8 cellular contexts compared by ENCODE assay signal in genomic region chr12:110937104-110937641, GRCh38. TPM values are rescaled to one million over a fixed set of nuclear protein-coding genes. Genes with fewer than 3 reads are reported as not detected.
DNase-seq lines count a peak whose midpoint lies in the region; ATAC-seq, FAIRE-seq and TF ChIP-seq lines count a peak whose summit lies in the region.

No MANE protein-coding gene starts in this region.

- H4K20me1 ChIP-seq in MM.1S (ENCODE audit: insufficient read depth, low read length) (no peaks in the 10 kb centered on the region), GM12878 (ENCODE audit: control insufficient read depth, insufficient read depth) (no peaks in the 10 kb centered on the region)

- no peak for TF ChIP-seq POLR2A in GM12878 (IDR thresholded peaks at IDR 0.05; ENCODE audit: low read depth, low read length)

- TF ChIP-seq RAD21 in GM12878 (IDR thresholded peaks at IDR 0.05; ENCODE audit: insufficient read depth, low read depth, low read length) = peak; percentile 89

- FAIRE-seq in GM12878 (lab: Jason Lieb, UNC) = peak; percentile 90

- no peaks in the 10 kb centered on the region for H3F3A ChIP-seq in MM.1S (ENCODE audit: insufficient read depth, low read length)

- WGBS in GM12878 (ENCODE audit: insufficient coverage, insufficient replicate concordance, low lambda C conversion rate, missing lambda C conversion rate) = 5% methylated on average over 21 of the region's 21 CpGs

- CTCF ChIA-PET in GM12878 (lab: Yijun Ruan, JAX) = interaction anchor here (0.6 to 10.1 kb wide), 11 partner anchors 11 to 362 kb away, joined by 3 to 80 read pairs (median 4); no protein-coding TSS in a partner anchor

- H3K36me3 ChIP-seq in MM.1S (replicated peaks; ENCODE audit: insufficient read depth, low read length) (no peaks in the 10 kb centered on the region), GM12878 (ENCODE audit: control insufficient read depth in 2 of 2, insufficient read depth in 2 of 2, low read length in 1 of 2) (no peaks in the 10 kb centered on the region), iPS-15b (ENCODE audit: control insufficient read depth, insufficient read depth, low read length) (no peaks in the 10 kb centered on the region)

- H3K9me2 ChIP-seq in MM.1S (replicated peaks; ENCODE audit: insufficient read depth, low read length) = no peaks in the 10 kb centered on the region

- peak; percentile 71 for TF ChIP-seq CTCF in MM.1S (IDR thresholded peaks at IDR 0.05; ENCODE audit: low read length)
- TF ChIP-seq CTCF in GM12878 (IDR thresholded peaks at IDR 0.05 in 2 of 3, conservative IDR thresholded peaks at IDR 0.05 in 1 of 3; ENCODE audit: control insufficient read depth in 2 of 3, extremely low read depth in 1 of 3, insufficient read depth in 1 of 3, low read depth in 3 of 3, low read length in 3 of 3) = peak; percentile 92 to 95 (median 94)

- peak; percentile 77 for ATAC-seq in GM12878
- ATAC-seq in HG03520 (IDR thresholded peaks at IDR 0.05; ENCODE audit: unreplicated experiment) = no peak

- SMC1A ChIA-PET in GM12878 (lab: Charles Lee; ENCODE audit: uncharacterized antibody, unreplicated experiment) = interaction anchor here (1.1 kb wide), 1 partner anchor 18 kb away, joined by 3 read pairs; no protein-coding TSS in a partner anchor

- BruUV-seq in GM12878 (replicated peaks; lab: Mats Ljungman, UMichigan) = no TSS peak

- peak overlapping the region; percentile 57; the same call in 1 of the 2 replicates for H3K4me2 ChIP-seq in MM.1S (ENCODE audit: low read depth, low read length)
- no peak overlapping the region for H3K4me2 ChIP-seq in GM12878 (ENCODE audit: control insufficient read depth, insufficient read depth)

- H3K79me2 ChIP-seq in MM.1S (ENCODE audit: low read length) (no peaks in the 10 kb centered on the region), GM12878 (ENCODE audit: control insufficient read depth, insufficient read depth, low read length) (no peaks in the 10 kb centered on the region)

- in situ Hi-C loops in GM12878 (cut with MboI) = no loop called here

- DNase-seq in GDM1 (lab: John Stamatoyannopoulos, UW) (peak; percentile 23), MM.1S (peak; percentile 33), T-helper 9 cell (peak; percentile 49), GM12878 (ENCODE audit: low read depth, low spot score) (no peak), NCI-H1048 (lab: John Stamatoyannopoulos, UW) (no peak)
- peak; percentile 23 to 34 for DNase-seq in stimulated activated CD4-positive, alpha-beta T cell treated with anti-CD3 and anti-CD28 coated beads, Interleukin-15, amount 100 ng/mL, for 48 hours (ENCODE audit: low read depth in 2 of 2)

- H3K4me3 ChIP-seq in MM.1S (ENCODE audit: low read length) = no peak overlapping the region; the same call in 1 of the 2 replicates
- H3K4me3 ChIP-seq in GM12878 = no peak overlapping the region
- H3K4me3 ChIP-seq in iPS-15b (ENCODE audit: low read depth, low read length) = peak overlapping the region; percentile 51

- H2AFZ ChIP-seq in MM.1S (ENCODE audit: low read length) (peak overlapping the region; percentile 35; the same call in 1 of the 2 replicates), GM12878 (ENCODE audit: control insufficient read depth, low read depth, low read length) (peak overlapping the region; percentile 80)

- H3K9me3 ChIP-seq in MM.1S (replicated peaks; ENCODE audit: insufficient read depth, low read length) = no peaks in the 10 kb centered on the region
- H3K9me3 ChIP-seq in GM12878 (replicated peaks; ENCODE audit: control insufficient read depth, insufficient read depth, low read length) = no peaks in the 10 kb centered on the region
- no peaks in the 10 kb centered on the region for H3K9me3 ChIP-seq in iPS-15b (ENCODE audit: control insufficient read depth, insufficient read depth, low read length)

- H3K27me3 ChIP-seq in MM.1S (replicated peaks; ENCODE audit: insufficient read depth, low read length) (no peaks in the 10 kb centered on the region), GM12878 (replicated peaks in 1 of 2; ENCODE audit: control insufficient read depth in 2 of 2, insufficient read depth in 2 of 2, low read length in 1 of 2) (no peaks in the 10 kb centered on the region), iPS-15b (ENCODE audit: control insufficient read depth, insufficient read depth, low read length) (no peaks in the 10 kb centered on the region)

- H3K27ac ChIP-seq in MM.1S (ENCODE audit: low read length) = no peak overlapping the region
- H3K27ac ChIP-seq in GM12878 (ENCODE audit: control insufficient read depth, insufficient read depth) = no peak overlapping the region

- TF ChIP-seq EP300 in GM12878 (IDR thresholded peaks at IDR 0.05; ENCODE audit: borderline replicate concordance in 1 of 2, control insufficient read depth in 1 of 2, low read depth in 2 of 2, low read length in 2 of 2) = no peak

- intact Hi-C loops in GM12878 (cut with micrococcal nuclease; ENCODE audit: unreplicated experiment) = loop anchor here (1.0 kb wide), 2 partner anchors 361 to 376 kb away; no protein-coding TSS in a partner anchor

- H3K9ac ChIP-seq in MM.1S (ENCODE audit: low read length) (no peak overlapping the region), GM12878 (ENCODE audit: control insufficient read depth, insufficient read depth, low read length) (no peak overlapping the region), iPS-15b (ENCODE audit: low read depth, low read length) (no peak overlapping the region)

- POLR2A ChIA-PET in GM12878 (lab: Charles Lee) = no interaction called here

- no peaks in the 10 kb centered on the region for H3K4me1 ChIP-seq in MM.1S (ENCODE audit: low read length)
- H3K4me1 ChIP-seq in GM12878 (ENCODE audit: control insufficient read depth, insufficient read depth, low read length) = peaks cover 3% of the 10 kb centered on the region; the same call in 1 of the 2 replicates
- H3K4me1 ChIP-seq in iPS-15b (ENCODE audit: control insufficient read depth, insufficient read depth, low read length) = peaks cover 12% of the 10 kb centered on the region

- RAD21 ChIA-PET in GM12878 (lab: Charles Lee; ENCODE audit: unreplicated experiment) = interaction anchor here (0.7 to 1.0 kb wide), 2 partner anchors 43 to 335 kb away, joined by 3 to 4 read pairs; no protein-coding TSS in a partner anchor

TF ChIP-seq in GM12878, 131 proteins besides CTCF, POLR2A, EP300 and RAD21 (continues in another document):
- TF ChIP-seq SRF (IDR thresholded peaks at IDR 0.05; ENCODE audit: low read depth in 2 of 2, low read length in 2 of 2) (0 out of 4 replicates have a peak, but pooled peaks of 1 of the 2 experiments have one; percentile 18), KAT2A (conservative IDR thresholded peaks at IDR 0.05; ENCODE audit: control insufficient read depth, low read depth, low read length) (no peak), POU2F2 (IDR thresholded peaks at IDR 0.05; ENCODE audit: borderline replicate concordance, low read depth, low read length) (0 out of 3 replicates have a peak, but pooled peaks have one; percentile 10), HDAC2 (IDR thresholded peaks at IDR 0.05) (no peak), GABPA (IDR thresholded peaks at IDR 0.05; ENCODE audit: low read depth) (no peak), PRDM15 (CRISPR knock-in tag; IDR thresholded peaks at IDR 0.05) (no peak), SMC3 (IDR thresholded peaks at IDR 0.05; ENCODE audit: borderline replicate concordance, low read length) (peak; percentile 75), RB1 (IDR thresholded peaks at IDR 0.05; ENCODE audit: borderline replicate concordance) (no peak), IRF4 (IDR thresholded peaks at IDR 0.05; ENCODE audit: low read depth, low read length) (0 out of 2 replicates have a peak, but pooled peaks have one; percentile 25), TARDBP (IDR thresholded peaks at IDR 0.05; ENCODE audit: borderline replicate concordance) (no peak)

RNA-seq across cellular contexts. Expression of gene MYL2, which starts 16.8 kb away (rescaled TPM):
- not detected in 2 replicates for total RNA-seq in GM12878 (2013; cell fraction: nucleolus; rRNA removed)
- 0.44 and 0.62 TPM in 2 replicates for total RNA-seq in GM12878 (2014; rRNA removed)
- total RNA-seq in GM12878 (2014; rRNA removed; fragmentation: Illumina TruSeq; extraction: Trizol) = not detected in 2 replicates
- total RNA-seq in GM12878 (2021) = 0.77 and 0.82 TPM in 2 replicates
- polyA plus RNA-seq in GM12878 (2011; ENCODE audit: low read depth) = 2.1 TPM
- polyA plus RNA-seq in GM12878 (2011; rRNA removed) = 0.08 TPM in 1 of 2 replicates, not detected in the other
- 0.25 and 0.58 TPM in 2 replicates for polyA plus RNA-seq in GM12878 (2011; cell fraction: cytosol; rRNA removed)
- 0.31 TPM in 1 of 2 replicates, not detected in the other for polyA plus RNA-seq in GM12878 (2011; cell fraction: nucleus; rRNA removed)
- polyA plus RNA-seq in GM12878 (2012) = 1.3 and 1.7 TPM in 2 replicates
- 0.57 TPM in 1 of 2 replicates, not detected in the other for polyA plus RNA-seq in GM12878 (2014; fragmentation: Illumina TruSeq; extraction: Trizol)
- polyA plus RNA-seq in GM12878 (2014; fragmentation: Nextera tagmentation; extraction: Ambion mirVana) = 1 to 10 TPM; 1.8 TPM
- 0.46 and 0.50 TPM in 2 replicates for polyA plus RNA-seq in GM12878 (2014; rRNA removed)
- polyA plus RNA-seq in GM12878 (2016; fragmentation: Nextera tagmentation; extraction: Ambion mirVana) = under 1 TPM; 0.50 to 0.57 TPM
- polyA minus RNA-seq in GM12878 (2011; rRNA and poly(A)+ RNA removed) = 0.46 TPM in 1 of 2 replicates, not detected in the other
- not detected in 2 replicates for polyA minus RNA-seq in GM12878 (2011; cell fraction: cytosol; rRNA and poly(A)+ RNA removed)
- polyA minus RNA-seq in GM12878 (2011; cell fraction: nucleus; rRNA and poly(A)+ RNA removed) = not detected in 2 replicates

Comparison
In these comparisons a context has a peak if more than half of its experiments do, and no peak if none do; other contexts are left out.
1. DNase-seq: peak in GDM1 (single experiment), MM.1S (single experiment), T-helper 9 cell (single experiment) and stimulated activated CD4-positive, alpha-beta T cell treated with anti-CD3 and anti-CD28 coated beads, Interleukin-15, amount 100 ng/mL, for 48 hours (2 of 2); none in GM12878 (single experiment) and NCI-H1048 (single experiment).